Comparison of ENCODE assay signal across 10 cellular contexts in genomic region chr2:240916571-240917008, GRCh38. TPM values are rescaled to one million over a fixed set of nuclear protein-coding genes. Genes with fewer than 3 reads are reported as not detected.
A peak's percentile ranks its signal among the peaks of the same experiment; 100 is the strongest.
DNase-seq lines count a peak whose midpoint lies in the region; ATAC-seq and TF ChIP-seq lines count a peak whose summit lies in the region.
"Had no signal": no experiment of that assay in that cellular context is flagged by ENCODE, and none has a peak within 500 bp of the region (broad histone marks: within the 10 kb centered on the region; RNA-seq: fewer than 3 reads in every experiment).

No MANE protein-coding gene starts in this region.

- H3K27ac ChIP-seq in gastroesophageal sphincter (peak overlapping the region in 2 of 4 donors; percentile 19 to 42), psoas muscle (no peak overlapping the region)

- H3K9me3 Mint-ChIP-seq in Calu3 (ENCODE audit: low read depth, unreplicated experiment), result no peaks in the 10 kb centered on the region
- H3K9me3 Mint-ChIP-seq: neural crest cell had no signal

- H3K4me3 ChIP-seq in gastroesophageal sphincter (peak overlapping the region in 1 of 2 donors; percentile 18), psoas muscle (no peak overlapping the region)

- H3K36me3 ChIP-seq in gastroesophageal sphincter, result no peaks in the 10 kb centered on the region
- no peaks in the 10 kb centered on the region for H3K36me3 ChIP-seq in psoas muscle (ENCODE audit: insufficient read depth in 1 of 2, low read depth in 1 of 2)

- H3K27ac Mint-ChIP-seq in Calu3 (ENCODE audit: unreplicated experiment), result no peak overlapping the region
- H3K27ac Mint-ChIP-seq: activated naive CD8-positive, alpha-beta T cell had no signal

- H3K27me3 ChIP-seq in gastroesophageal sphincter (peaks cover 55% of the 10 kb centered on the region), psoas muscle (ENCODE audit: insufficient read depth in 3 of 3, low read length in 2 of 3) (peaks cover 0 to 17% (median 6%) of the 10 kb centered on the region in 3 donors)

- TF ChIP-seq POLR2A in gastroesophageal sphincter (IDR thresholded peaks at IDR 0.05), result no peak

- intact Hi-C loops in Calu3 (cut with micrococcal nuclease; ENCODE audit: unreplicated experiment) (loop anchor here (10.0 kb wide), 1 partner anchor 78 kb away; the partner anchor contains the start of gene SNED1), psoas muscle (cut with DNase I) (no loop called here)

- ATAC-seq in gastroesophageal sphincter (peak; percentile 63), psoas muscle (peak in 3 of 4 donors; percentile 39 to 42 (median 41)), GM21423 (IDR thresholded peaks at IDR 0.05; ENCODE audit: unreplicated experiment) (no peak)

- CTCF ChIA-PET in Calu3 (lab: Charles Lee), result no interaction called here

- H3K4me1 ChIP-seq in gastroesophageal sphincter (peaks cover 0 to 41% (median 13%) of the 10 kb centered on the region in 3 donors), psoas muscle (peaks cover 8% of the 10 kb centered on the region)

- TF ChIP-seq CTCF in Calu3 (IDR thresholded peaks at IDR 0.05; ENCODE audit: unreplicated experiment) (no peak), gastroesophageal sphincter (IDR thresholded peaks at IDR 0.05) (no peak), psoas muscle (IDR thresholded peaks at IDR 0.05) (no peak)

- no peaks in the 10 kb centered on the region for H3K36me3 Mint-ChIP-seq in Calu3 (ENCODE audit: insufficient read depth, unreplicated experiment)

- H3K27me3 Mint-ChIP-seq in Calu3 (ENCODE audit: unreplicated experiment), result peaks cover 47% of the 10 kb centered on the region

- peak; percentile 50 for DNase-seq in Calu3
- DNase-seq in NCI-H526 (lab: John Stamatoyannopoulos, UW), result peak; percentile 35 to 78
- DNase-seq in psoas muscle, result peak; percentile 81 to 87
- no peak for DNase-seq in cerebellar nuclear complex (lab: John Stamatoyannopoulos, UW)
- DNase-seq in Ammon's horn (ENCODE audit: low spot score), result no peak
- no peak for DNase-seq in activated naive CD4-positive, alpha-beta T cell treated with Interleukin-2 at 50 U/mL for 16 hours

- H3K9me3 ChIP-seq in gastroesophageal sphincter (no peaks in the 10 kb centered on the region), psoas muscle (no peaks in the 10 kb centered on the region)

- H3K4me1 Mint-ChIP-seq in Calu3 (ENCODE audit: low read depth, unreplicated experiment), result peaks cover 10% of the 10 kb centered on the region
- H3K4me1 Mint-ChIP-seq: neural crest cell had no signal

- BruUV-seq in Calu3 (replicated peaks; lab: Mats Ljungman, UMichigan), result no TSS peak

- no peak for TF ChIP-seq EP300 in gastroesophageal sphincter (IDR thresholded peaks at IDR 0.05)

- no peak overlapping the region for H3K4me3 Mint-ChIP-seq in Calu3 (ENCODE audit: low read depth, unreplicated experiment)
- H3K4me3 Mint-ChIP-seq: activated naive CD8-positive, alpha-beta T cell; neural crest cell had no signal

- WGBS in gastroesophageal sphincter (ENCODE audit: low coverage in 1 of 2), 2 donors, result no CpG with 5 or more reads among the region's 24 CpGs
- WGBS in psoas muscle, 3 donors, result 13 to 23% (median 20%) methylated on average over 23 to 24 of the region's 24 CpGs

RNA-seq across cellular contexts. Expression of gene CROCC2, which starts 10.5 kb away (rescaled TPM):
- total RNA-seq in Calu3 (2022) (not detected in 2 replicates), gastroesophageal sphincter (not detected), psoas muscle (not detected)
- polyA plus RNA-seq in psoas muscle, result under 1 TPM in 1 of 3 donors, not detected in 2; 0.01 TPM
- total RNA-seq: neural crest cell had no signal

RNA-seq across cellular contexts. Expression of gene MAB21L4, which starts 20.6 kb away (rescaled TPM):
- 2.8 and 3.0 TPM in 2 replicates for total RNA-seq in Calu3 (2022)
- total RNA-seq in gastroesophageal sphincter, result 1 to 10 TPM in 1 of 4 donors, under 1 TPM in 2, not detected in 1; 0.27 to 9.7 (median 0.77) TPM
- not detected for total RNA-seq in psoas muscle
- not detected for polyA plus RNA-seq in psoas muscle
- total RNA-seq: neural crest cell had no signal

RNA-seq across cellular contexts. Expression of gene AGXT, which starts 48.0 kb away (rescaled TPM):
- not detected in 2 replicates for total RNA-seq in Calu3 (2022)
- total RNA-seq in gastroesophageal sphincter, result not detected
- total RNA-seq in psoas muscle, result under 1 TPM in 1 of 4 donors, not detected in 3; 0.30 TPM
- 1 to 10 TPM in 1 of 3 donors, under 1 TPM in 1, not detected in 1; 0.11 to 1.3 TPM for polyA plus RNA-seq in psoas muscle
- total RNA-seq: neural crest cell had no signal

Comparison
In these comparisons a context has a peak if more than half of its experiments do, and no peak if none do; other contexts are left out.
1. DNase-seq: peak in Calu3 (single experiment), NCI-H526 (2 of 2) and psoas muscle (2 of 2); none in cerebellar nuclear complex (0 of 2), Ammon's horn (single experiment) and activated naive CD4-positive, alpha-beta T cell treated with Interleukin-2 at 50 U/mL for 16 hours (single experiment).